In the genomic region with DNA sequence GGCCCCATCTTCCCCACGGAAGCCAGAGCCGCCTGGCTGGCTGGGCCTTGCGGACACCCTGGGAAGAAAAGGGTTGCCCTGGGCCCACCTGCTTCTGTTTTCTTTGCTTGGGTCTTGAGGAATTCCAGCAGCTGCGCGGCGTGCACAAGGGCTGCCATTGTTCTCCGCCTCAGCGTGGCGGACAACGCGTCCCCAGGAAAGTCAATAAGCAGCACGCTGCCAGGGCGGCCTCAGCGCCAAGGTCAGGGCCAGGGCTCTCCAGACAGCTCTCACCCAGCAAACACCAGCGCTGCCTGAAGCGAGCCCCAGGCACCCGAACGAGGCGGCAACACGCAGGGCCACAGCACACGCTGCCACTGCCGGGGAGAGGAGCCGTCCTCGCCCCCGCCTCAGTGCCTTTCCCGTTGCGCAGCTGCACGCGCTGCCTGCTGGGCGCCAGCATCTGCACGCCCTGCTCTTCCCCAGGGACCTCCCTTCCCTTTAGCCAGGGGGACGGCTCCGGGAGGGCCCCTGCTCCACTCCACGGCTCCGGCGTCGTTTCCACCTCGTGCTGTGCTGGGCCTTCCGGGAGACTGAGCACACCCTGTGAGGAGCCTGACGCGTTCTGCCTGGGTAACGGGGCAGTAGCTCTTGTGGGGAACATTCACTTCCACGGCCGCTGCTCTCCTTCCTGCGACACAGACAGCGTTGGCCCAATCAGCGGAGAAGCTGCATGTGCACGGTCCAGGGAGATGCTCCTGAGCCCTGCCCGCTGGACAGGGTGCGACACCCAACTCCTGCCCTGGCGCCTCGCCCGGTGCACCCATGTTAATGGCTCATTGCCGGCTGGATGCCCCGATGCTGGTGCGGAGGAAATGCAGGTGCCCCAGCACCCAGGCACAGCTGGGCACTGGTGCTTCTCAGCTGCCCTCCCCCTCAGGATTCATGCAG, we compare ENCODE assay signal across 16 cellular contexts. TPM values are rescaled to one million over a fixed set of nuclear protein-coding genes. Genes with fewer than 3 reads are reported as not detected.
DNase-seq lines count a peak whose midpoint lies in the region; ATAC-seq and TF ChIP-seq lines count a peak whose summit lies in the region.
"Had no signal": no experiment of that assay in that cellular context is flagged by ENCODE, and none has a peak within 500 bp of the region (broad histone marks: within the 10 kb centered on the region; RNA-seq: fewer than 3 reads in every experiment).

No MANE protein-coding gene starts in this region.

- no peak overlapping the region for H3K4me3 Mint-ChIP-seq in activated naive CD4-positive, alpha-beta T cell treated with anti-CD3 and anti-CD28 coated beads for 36 hours
- H3K4me3 Mint-ChIP-seq: activated CD8-positive, alpha-beta T cell treated with anti-CD3 and anti-CD28 coated beads, Interleukin-2, amount 10 ng/mL, durations not matched to agents 7 days and 5 days; activated naive CD8-positive, alpha-beta T cell treated with anti-CD3 and anti-CD28 coated beads, Interleukin-2, amount 50 U/mL, for 24 hours; memory B cell had no signal

- H3K27ac Mint-ChIP-seq in activated naive CD4-positive, alpha-beta T cell treated with anti-CD3 and anti-CD28 coated beads for 36 hours: no peak overlapping the region
- H3K27ac Mint-ChIP-seq: activated CD8-positive, alpha-beta T cell treated with anti-CD3 and anti-CD28 coated beads, Interleukin-2, amount 10 ng/mL, durations not matched to agents 7 days and 5 days; activated naive CD8-positive, alpha-beta T cell treated with anti-CD3 and anti-CD28 coated beads, Interleukin-2, amount 50 U/mL, for 24 hours; memory B cell had no signal

- no peak for TF ChIP-seq CTCF in spleen (IDR thresholded peaks at IDR 0.05 in 8 of 11, conservative IDR thresholded peaks at IDR 0.05 in 3 of 11)

- H3K4me1 Mint-ChIP-seq in activated naive CD4-positive, alpha-beta T cell treated with anti-CD3 and anti-CD28 coated beads for 36 hours (ENCODE audit: low read depth): no peaks in the 10 kb centered on the region
- H3K4me1 Mint-ChIP-seq: activated naive CD8-positive, alpha-beta T cell treated with anti-CD3 and anti-CD28 coated beads, Interleukin-2, amount 50 U/mL, for 24 hours had no signal

- H3K27me3 Mint-ChIP-seq in activated naive CD4-positive, alpha-beta T cell treated with anti-CD3 and anti-CD28 coated beads for 36 hours (ENCODE audit: low read depth): no peaks in the 10 kb centered on the region
- H3K27me3 Mint-ChIP-seq: activated naive CD8-positive, alpha-beta T cell treated with anti-CD3 and anti-CD28 coated beads, Interleukin-2, amount 50 U/mL, for 24 hours; memory B cell had no signal

- CTCF ChIA-PET in activated naive CD4-positive, alpha-beta T cell treated with anti-CD3 and anti-CD28 coated beads for 36 hours (lab: Charles Lee): no interaction called here

- peak; percentile 41 for DNase-seq in COR-L47 (lab: John Stamatoyannopoulos, UW)
- DNase-seq in NCI-H345 treated with DMSO at 0.1 percent for 48 hours (lab: John Stamatoyannopoulos, UW; ENCODE audit: unreplicated experiment): peak; percentile 41
- peak in 50 of 51 donors; percentile 24 to 95 (median 76) for DNase-seq in hypothalamus (lab: John Stamatoyannopoulos, UW)
- DNase-seq in retina: peak; percentile 78
- DNase-seq in spleen: no peak
- no peak for DNase-seq in activated naive CD4-positive, alpha-beta T cell treated with anti-CD3 and anti-CD28 coated beads for 36 hours
- DNase-seq: activated CD8-positive, alpha-beta T cell treated with anti-CD3 and anti-CD28 coated beads, Interleukin-2, amount 10 ng/mL, durations not matched to agents 7 days and 5 days; activated naive CD8-positive, alpha-beta T cell treated with anti-CD3 and anti-CD28 coated beads, Interleukin-2, amount 50 U/mL, for 24 hours; BE2C; NCI-H1694; NCI-H774; stimulated activated naive CD4-positive, alpha-beta T cell; T-helper 1 cell had no signal

- H3K9me3 ChIP-seq in spleen: no peaks in the 10 kb centered on the region
- H3K9me3 ChIP-seq: BE2C had no signal

- H3K27me3 ChIP-seq in spleen (replicated peaks in 1 of 7): no peaks in the 10 kb centered on the region
- H3K27me3 ChIP-seq: BE2C had no signal

- no peak for TF ChIP-seq POLR2A in spleen (IDR thresholded peaks at IDR 0.05)

- WGBS in spleen, 5 donors: 89 to 96% (median 94%) methylated on average over 38 to 56 of the region's 56 CpGs

- no peak for ATAC-seq in HG03108 (IDR thresholded peaks at IDR 0.05; ENCODE audit: unreplicated experiment)
- ATAC-seq: activated CD8-positive, alpha-beta T cell treated with anti-CD3 and anti-CD28 coated beads, Interleukin-2, amount 10 ng/mL, durations not matched to agents 7 days and 5 days; activated naive CD8-positive, alpha-beta T cell treated with anti-CD3 and anti-CD28 coated beads, Interleukin-2, amount 50 U/mL, for 24 hours had no signal

- peaks cover 0 to 4% (median 0%) of the 10 kb centered on the region in 6 donors for H3K4me1 ChIP-seq in spleen
- H3K4me1 ChIP-seq: BE2C had no signal

- H3K9me3 Mint-ChIP-seq in activated naive CD4-positive, alpha-beta T cell treated with anti-CD3 and anti-CD28 coated beads for 36 hours: no peaks in the 10 kb centered on the region
- H3K9me3 Mint-ChIP-seq: activated naive CD8-positive, alpha-beta T cell treated with anti-CD3 and anti-CD28 coated beads, Interleukin-2, amount 50 U/mL, for 24 hours; memory B cell had no signal

- intact Hi-C loops in spleen (cut with DNase I; ENCODE audit: low total_unique reads): no loop called here
- intact Hi-C loops in activated naive CD4-positive, alpha-beta T cell treated with anti-CD3 and anti-CD28 coated beads for 36 hours (cut with micrococcal nuclease): no loop called here

- no peak overlapping the region for H3K4me3 ChIP-seq in spleen

- peaks cover 0 to 56% (median 21%) of the 10 kb centered on the region in 6 donors for H3K36me3 ChIP-seq in spleen

- H3K36me3 Mint-ChIP-seq in activated naive CD4-positive, alpha-beta T cell treated with anti-CD3 and anti-CD28 coated beads for 36 hours (ENCODE audit: low read depth): no peaks in the 10 kb centered on the region

- H3K27ac ChIP-seq in spleen: no peak overlapping the region
- H3K27ac ChIP-seq: KMS-11 had no signal

RNA-seq across cellular contexts. Expression of a gene that starts 57.8 kb away (rescaled TPM):
- 10 to 100 TPM; 22.5 to 57.6 (median 39.9) TPM for total RNA-seq in spleen
- polyA plus RNA-seq in spleen: 10 to 100 TPM; 10.4 to 22.6 (median 19.8) TPM
- 10 to 100 TPM; 11.5 to 12.3 TPM for total RNA-seq in activated naive CD4-positive, alpha-beta T cell treated with anti-CD3 and anti-CD28 coated beads for 36 hours

Comparison
In these comparisons a context has a peak if more than half of its experiments do, and no peak if none do; other contexts are left out.
1. DNase-seq: peak in COR-L47 (single experiment), NCI-H345 treated with DMSO at 0.1 percent for 48 hours (single experiment), hypothalamus (50 of 51) and retina (single experiment); none in spleen (single experiment) and activated naive CD4-positive, alpha-beta T cell treated with anti-CD3 and anti-CD28 coated beads for 36 hours (single experiment).